24 cellular contexts compared by ENCODE assay signal in genomic region chr14:105152794-105153241, GRCh38. TPM values are rescaled to one million over a fixed set of nuclear protein-coding genes. Genes with fewer than 3 reads are reported as not detected.
DNase-seq lines count a peak whose midpoint lies in the region; ATAC-seq and TF ChIP-seq lines count a peak whose summit lies in the region.
"Had no signal": no experiment of that assay in that cellular context is flagged by ENCODE, and none has a peak within 500 bp of the region (broad histone marks: within the 10 kb centered on the region; RNA-seq: fewer than 3 reads in every experiment).

No MANE protein-coding gene starts in this region.

- no peak overlapping the region for H4K8ac ChIP-seq in IMR-90 (ENCODE audit: low read depth in 2 of 2, low read length in 2 of 2)

- no peak for TF ChIP-seq RAD21 in IMR-90 (IDR thresholded peaks at IDR 0.05; ENCODE audit: low read length)

- H3K27me3 ChIP-seq in IMR-90 (ENCODE audit: control insufficient read depth, insufficient read depth, low read length) (peaks cover 8% of the 10 kb centered on the region; the same call in 1 of the 2 replicates), lower lobe of right lung (ENCODE audit: low read depth) (no peaks in the 10 kb centered on the region), stomach (no peaks in the 10 kb centered on the region), A673 (replicated peaks; ENCODE audit: insufficient read depth, low read depth, low read length, poor library complexity) (no peaks in the 10 kb centered on the region)

- no peak for TF ChIP-seq EP300 in stomach (IDR thresholded peaks at IDR 0.05)

- WGBS in IMR-90 (ENCODE audit: extremely low coverage in 2 of 2, insufficient read length in 1 of 2), 2 experiments = 59% methylated on average over 5 of the region's 14 CpGs; no CpG with 5 or more reads in 1 of the 2 experiments
- 71 to 85% (median 82%) methylated on average over 8 to 14 of the region's 14 CpGs for WGBS in stomach, 5 donors

- H3K27ac Mint-ChIP-seq in glutamatergic neuron (ENCODE audit: unreplicated experiment) = no peak overlapping the region
- H3K27ac Mint-ChIP-seq: CD14-positive monocyte, WTC11 had no signal

- no peak overlapping the region for H2AK9ac ChIP-seq in IMR-90 (replicated peaks; ENCODE audit: low read depth, low read length, poor library complexity)

- H3K18ac ChIP-seq in IMR-90 (ENCODE audit: low read depth, low read length) = no peak overlapping the region

- H3K79me1 ChIP-seq in IMR-90 (ENCODE audit: low read depth in 1 of 2, low read length in 2 of 2) = no peaks in the 10 kb centered on the region

- H2BK15ac ChIP-seq in IMR-90 (ENCODE audit: low read depth, low read length) = no peak overlapping the region

- no peak overlapping the region for H2BK5ac ChIP-seq in IMR-90 (ENCODE audit: low read depth, low read length, poor library complexity, severe bottlenecking)

- H4K91ac ChIP-seq in IMR-90 (ENCODE audit: insufficient read depth, low read depth, low read length) = no peak overlapping the region

- CTCF ChIA-PET in IMR-90 (lab: Yijun Ruan, JAX) = interaction anchor here (0.7 kb wide), 1 partner anchor 37 kb away, joined by 3 read pairs; no protein-coding TSS in a partner anchor
- CTCF ChIA-PET in A673 (lab: Charles Lee) = interaction anchor here (0.5 kb wide), 1 partner anchor 49 kb away, joined by 3 read pairs; no protein-coding TSS in a partner anchor

- H2BK20ac ChIP-seq in IMR-90 (ENCODE audit: low read depth, low read length) = no peak overlapping the region

- no peaks in the 10 kb centered on the region for H3K4me1 Mint-ChIP-seq in glutamatergic neuron (ENCODE audit: low read depth, unreplicated experiment)
- H3K4me1 Mint-ChIP-seq: brain, CD14-positive monocyte, WTC11 had no signal

- H3K36me3 Mint-ChIP-seq in glutamatergic neuron (ENCODE audit: unreplicated experiment) = no peaks in the 10 kb centered on the region
- H3K36me3 Mint-ChIP-seq: CD14-positive monocyte, WTC11 had no signal

- TF ChIP-seq CTCF in IMR-90 (conservative IDR thresholded peaks at IDR 0.05; ENCODE audit: low read depth, low read length) (no peak), glutamatergic neuron (IDR thresholded peaks at IDR 0.05; ENCODE audit: partially characterized antibody, unreplicated experiment) (no peak), lower lobe of right lung (IDR thresholded peaks at IDR 0.05) (no peak), stomach (IDR thresholded peaks at IDR 0.05) (no peak), A673 (conservative IDR thresholded peaks at IDR 0.05; ENCODE audit: low read depth, low read length) (no peak)

- no peak overlapping the region for H3K4me3 ChIP-seq in IMR-90 (ENCODE audit: insufficient read depth, low read depth, low read length)
- H3K4me3 ChIP-seq in lower lobe of right lung = no peak overlapping the region
- no peak overlapping the region for H3K4me3 ChIP-seq in stomach
- no peak overlapping the region for H3K4me3 ChIP-seq in A673 (ENCODE audit: low read depth, low read length, poor library complexity, severe bottlenecking)
- H3K4me3 ChIP-seq: GM12878, K562, smooth muscle cell, suprapubic skin had no signal

- DNase-seq in IMR-90 (no peak), glutamatergic neuron (peak; percentile 13), lower lobe of right lung (peak; percentile 44), stomach (no peak), HUDEP-2 (lab: John Stamatoyannopoulos, UW; ENCODE audit: unreplicated experiment in 76 of 76) (no peak), A673 (ENCODE audit: low spot score) (no peak), NCI-H2171 (lab: John Stamatoyannopoulos, UW) (no peak)
- DNase-seq: activated CD8-positive, alpha-beta memory T cell treated with anti-CD3 and anti-CD28 coated beads, Interleukin-2, amount 50 U/mL, for 4 hours; activated effector memory CD4-positive, alpha-beta T cell treated with Interleukin-2 at 50 U/mL for 16 hours; effector memory CD4-positive, alpha-beta T cell; foreskin melanocyte; mammary epithelial cell; NCI-H2081 treated with DMSO at 0.1 percent for 48 hours; NCI-H446 treated with DMSO at 0.1 percent for 48 hours; OCI-M1; SHP77 had no signal

- POLR2A ChIA-PET in IMR-90 (lab: Charles Lee; ENCODE audit: unreplicated experiment) = no interaction called here
- POLR2A ChIA-PET in A673 (lab: Charles Lee; ENCODE audit: low non-redundant PET) = no interaction called here

- no peak overlapping the region for H2AK5ac ChIP-seq in IMR-90 (ENCODE audit: low read depth, low read length)

- H3K36me3 ChIP-seq in IMR-90 (ENCODE audit: control insufficient read depth, insufficient read depth, low read length) = no peaks in the 10 kb centered on the region
- H3K36me3 ChIP-seq in lower lobe of right lung = peaks cover 14% of the 10 kb centered on the region
- H3K36me3 ChIP-seq in stomach = peaks cover 0 to 21% (median 14%) of the 10 kb centered on the region in 4 donors
- H3K36me3 ChIP-seq in A673 (ENCODE audit: insufficient read depth, low read length, poor library complexity, severe bottlenecking) = no peaks in the 10 kb centered on the region

- in situ Hi-C loops in IMR-90 (cut with MboI; ENCODE audit: low sequenced_read_pairs) = no loop called here

- H4K20me1 ChIP-seq in IMR-90 (ENCODE audit: insufficient read depth, low read length) = no peaks in the 10 kb centered on the region

- intact Hi-C loops in IMR-90 (cut with micrococcal nuclease) = no loop called here
- intact Hi-C loops in lower lobe of right lung (cut with DNase I) = no loop called here
- intact Hi-C loops in stomach (cut with DNase I; ENCODE audit: low total_unique reads) = no loop called here
- intact Hi-C loops in A673 (cut with micrococcal nuclease; ENCODE audit: unreplicated experiment) = no loop called here

- BruUV-seq in IMR-90 (replicated peaks; lab: Mats Ljungman, UMichigan) = no TSS peak
- BruUV-seq in A673 (replicated peaks; lab: Mats Ljungman, UMichigan) = no TSS peak

- H3K9me3 Mint-ChIP-seq in glutamatergic neuron (ENCODE audit: unreplicated experiment) = peaks cover 2% of the 10 kb centered on the region
- H3K9me3 Mint-ChIP-seq: brain, WTC11 had no signal

- no peak overlapping the region for H3K4me3 Mint-ChIP-seq in glutamatergic neuron (ENCODE audit: unreplicated experiment)
- H3K4me3 Mint-ChIP-seq: brain, CD14-positive monocyte, WTC11 had no signal

- no peak overlapping the region for H3K4me2 ChIP-seq in IMR-90 (ENCODE audit: low read depth, low read length)
- H3K4me2 ChIP-seq: smooth muscle cell had no signal

- no peak overlapping the region for H3K9ac ChIP-seq in IMR-90 (ENCODE audit: low read depth, low read length)

- H3K27me3 Mint-ChIP-seq in glutamatergic neuron (ENCODE audit: unreplicated experiment) = peaks cover 4% of the 10 kb centered on the region
- H3K27me3 Mint-ChIP-seq: brain had no signal

- H3K4me1 ChIP-seq in IMR-90 (ENCODE audit: control insufficient read depth, insufficient read depth, low read length) (no peaks in the 10 kb centered on the region), lower lobe of right lung (peaks cover 5% of the 10 kb centered on the region), stomach (no peaks in the 10 kb centered on the region), A673 (ENCODE audit: insufficient read depth, low read length, poor library complexity, severe bottlenecking) (no peaks in the 10 kb centered on the region)

- H3K14ac ChIP-seq in IMR-90 (replicated peaks; ENCODE audit: low read depth, low read length) = no peak overlapping the region

- no peak overlapping the region for H3K23ac ChIP-seq in IMR-90 (ENCODE audit: low read depth, low read length)

- H3K9me1 ChIP-seq in IMR-90 (ENCODE audit: insufficient read depth, low read length) = no peaks in the 10 kb centered on the region

- no peak overlapping the region for H2BK120ac ChIP-seq in IMR-90 (ENCODE audit: low read depth, low read length)

- TF ChIP-seq POLR2A in IMR-90 (IDR thresholded peaks at IDR 0.05; ENCODE audit: low read depth, low read length) (no peak), stomach (IDR thresholded peaks at IDR 0.05) (no peak)

- dilution Hi-C loops in IMR-90 (cut with HindIII; ENCODE audit: low sequenced_read_pairs, unreplicated experiment) = no loop called here

- H3K27ac ChIP-seq in IMR-90 (ENCODE audit: insufficient read depth, low read length) = no peak overlapping the region
- H3K27ac ChIP-seq in lower lobe of right lung = peak overlapping the region; percentile 56
- peak overlapping the region in 3 of 5 donors; percentile 16 to 46 (median 29) for H3K27ac ChIP-seq in stomach
- no peak overlapping the region for H3K27ac ChIP-seq in A673 (ENCODE audit: low read depth, low read length, poor library complexity, severe bottlenecking)
- H3K27ac ChIP-seq: suprapubic skin had no signal

- peak overlapping the region; percentile 63 for H2AFZ ChIP-seq in IMR-90 (replicated peaks; ENCODE audit: low read length, poor library complexity)

- H3K9me3 ChIP-seq in IMR-90 (ENCODE audit: control insufficient read depth, insufficient read depth, low read length) = no peaks in the 10 kb centered on the region
- no peaks in the 10 kb centered on the region for H3K9me3 ChIP-seq in lower lobe of right lung
- H3K9me3 ChIP-seq in stomach = no peaks in the 10 kb centered on the region
- H3K9me3 ChIP-seq in A673 (ENCODE audit: low read depth, low read length, poor library complexity, severe bottlenecking) = no peaks in the 10 kb centered on the region
- H3K9me3 ChIP-seq: suprapubic skin had no signal

- no peak overlapping the region for H4K5ac ChIP-seq in IMR-90 (ENCODE audit: low read depth, low read length)

- H3K4ac ChIP-seq in IMR-90 (ENCODE audit: low read depth, low read length) = no peak overlapping the region

- no peak for ATAC-seq in IMR-90 (ENCODE audit: low read depth)
- no peak for ATAC-seq in lower lobe of right lung
- ATAC-seq in GM21390 (IDR thresholded peaks at IDR 0.05; ENCODE audit: unreplicated experiment) = no peak
- ATAC-seq: WTC11 had no signal

- no peak overlapping the region for H3K56ac ChIP-seq in IMR-90 (ENCODE audit: extremely low read depth, insufficient read depth, low read length)

RNA-seq across cellular contexts. Expression of gene JAG2, which starts 15.8 kb away (rescaled TPM):
- 0.18 and 0.28 TPM in 2 replicates for total RNA-seq in IMR-90 (2012; rRNA removed)
- polyA plus RNA-seq in IMR-90 (2012; rRNA removed) = 0.20 and 0.58 TPM in 2 replicates
- polyA plus RNA-seq in IMR-90 (2012; cell fraction: cytosol; rRNA removed) = 0.25 and 0.58 TPM in 2 replicates
- polyA plus RNA-seq in IMR-90 (2012; cell fraction: nucleus; rRNA removed; ENCODE audit: low replicate concordance) = 3.9 and 5.8 TPM in 2 replicates
- 84.1 TPM for total RNA-seq in glutamatergic neuron (ENCODE audit: unreplicated experiment)
- 29.2 TPM for total RNA-seq in lower lobe of right lung
- 100 to 1,000 TPM in 1 of 5 donors, 10 to 100 TPM in 3, 1 to 10 TPM in 1; 8.0 to 117 (median 18.7) TPM for total RNA-seq in stomach
- polyA plus RNA-seq in stomach = 10 to 100 TPM in 1 of 3 donors, 1 to 10 TPM in 2; 6.0 to 27.2 (median 7.5) TPM
- 14.3 and 17.3 TPM in 2 replicates for total RNA-seq in A673 (2021)
- polyA plus RNA-seq: CD14-positive monocyte had no signal

RNA-seq across cellular contexts. Expression of gene NUDT14, which starts 28.3 kb away (rescaled TPM):
- total RNA-seq in IMR-90 (2012; rRNA removed) (5.6 and 6.4 TPM in 2 replicates), glutamatergic neuron (ENCODE audit: unreplicated experiment) (114 TPM), lower lobe of right lung (54.5 TPM), stomach (10 to 100 TPM in 4 of 5 donors, not detected in 1; 15.2 to 62.6 (median 18.4) TPM), A673 (2021) (30.8 and 40.5 TPM in 2 replicates)
- polyA plus RNA-seq in IMR-90 (2012; rRNA removed) (9.3 and 11.8 TPM in 2 replicates), stomach (10 to 100 TPM; 26.6 to 51.7 (median 30.7) TPM)
- polyA plus RNA-seq in IMR-90 (2012; cell fraction: cytosol; rRNA removed) = 25.5 TPM in 2 replicates
- 12.8 and 30.0 TPM in 2 replicates for polyA plus RNA-seq in IMR-90 (2012; cell fraction: nucleus; rRNA removed; ENCODE audit: low replicate concordance)

Comparison
In these comparisons a context has a peak if more than half of its experiments do, and no peak if none do; other contexts are left out.
1. DNase-seq: peak in glutamatergic neuron (single experiment) and lower lobe of right lung (single experiment); none in IMR-90 (single experiment), stomach (single experiment), HUDEP-2 (0 of 76), A673 (single experiment) and NCI-H2171 (single experiment).
2. H3K27ac ChIP-seq: peak in lower lobe of right lung (single experiment) and stomach (3 of 5); none in IMR-90 (single experiment) and A673 (single experiment).